Comparison of ENCODE assay signal across 1 cellular context in genomic region chr1:208058212-208059155, GRCh38.
TF ChIP-seq lines count a peak whose summit lies in the region.

No MANE protein-coding gene starts in this region.

TF ChIP-seq in SK-N-SH, 30 proteins besides CTCF, POLR2A, EP300 and RAD21 (continued from another document):
- TF ChIP-seq NRF1 (IDR thresholded peaks at IDR 0.05; ENCODE audit: low read depth, low read length), result no peak
- TF ChIP-seq RXRA (IDR thresholded peaks at IDR 0.05; ENCODE audit: borderline replicate concordance, low read depth), result no peak
- no peak; the same call in 1 of the 2 replicates for TF ChIP-seq MAX (IDR thresholded peaks at IDR 0.05; ENCODE audit: low read depth)
- TF ChIP-seq TCF12 (IDR thresholded peaks at IDR 0.05), result peak; percentile 66
- peak; percentile 47 for TF ChIP-seq MXI1 (IDR thresholded peaks at IDR 0.05; ENCODE audit: low read depth, low read length)
- TF ChIP-seq POLR2AphosphoS5 (IDR thresholded peaks at IDR 0.05; ENCODE audit: low read depth, low read length), result no peak
- TF ChIP-seq FOXM1 (IDR thresholded peaks at IDR 0.05; ENCODE audit: low read depth), result no peak
- TF ChIP-seq GABPA (IDR thresholded peaks at IDR 0.05; ENCODE audit: low read depth), result no peak
- no peak for TF ChIP-seq TAF1 (IDR thresholded peaks at IDR 0.05; ENCODE audit: borderline replicate concordance, low read depth, low read length)
- peak; percentile 29; the same call in 1 of the 2 replicates for TF ChIP-seq JUND (IDR thresholded peaks at IDR 0.05)
- TF ChIP-seq SMC3 (IDR thresholded peaks at IDR 0.05; ENCODE audit: low read depth, low read length), result no peak; the same call in 1 of the 2 replicates
- no peak for TF ChIP-seq NFIC (IDR thresholded peaks at IDR 0.05; ENCODE audit: borderline replicate concordance)
- no peak for TF ChIP-seq USF1 (IDR thresholded peaks at IDR 0.05; ENCODE audit: borderline replicate concordance, low read depth)
- no peak for TF ChIP-seq SIN3A (IDR thresholded peaks at IDR 0.05; ENCODE audit: borderline replicate concordance, low read depth, low read length)
- TF ChIP-seq TEAD4 (IDR thresholded peaks at IDR 0.05; ENCODE audit: borderline replicate concordance, insufficient read depth), result 0 out of 2 replicates have a peak, but pooled peaks have one; percentile 40
- peak; percentile 81 for TF ChIP-seq PBX3 (IDR thresholded peaks at IDR 0.05)
- TF ChIP-seq MEF2A (IDR thresholded peaks at IDR 0.05; ENCODE audit: borderline replicate concordance, low read depth), result no peak
- TF ChIP-seq ZBTB33 (IDR thresholded peaks at IDR 0.05; ENCODE audit: borderline replicate concordance, low read depth), result no peak
- TF ChIP-seq RCOR1 (IDR thresholded peaks at IDR 0.05; ENCODE audit: low read length), result no peak; the same call in 1 of the 2 replicates
- peak; percentile 74 for TF ChIP-seq CHD2 (IDR thresholded peaks at IDR 0.05; ENCODE audit: low read length, partially characterized antibody)
- no peak for TF ChIP-seq ELF1 (IDR thresholded peaks at IDR 0.05)
- TF ChIP-seq EZH2phosphoT487 (IDR thresholded peaks at IDR 0.05; ENCODE audit: borderline replicate concordance, low read depth), result no peak
- TF ChIP-seq YY1 (IDR thresholded peaks at IDR 0.05; ENCODE audit: low read depth), result no peak
- TF ChIP-seq FOSL2 (IDR thresholded peaks at IDR 0.05; ENCODE audit: borderline replicate concordance, low read depth), result peak; percentile 55; the same call in 1 of the 2 replicates
- TF ChIP-seq GATA2 (CRISPR knock-in tag; IDR thresholded peaks at IDR 0.05), result peak; percentile 88
- TF ChIP-seq USF2 (IDR thresholded peaks at IDR 0.05; ENCODE audit: borderline replicate concordance, low read depth, low read length), result no peak
TF ChIP-seq in SK-N-SH: peak in this region for 9.
